ENCODE assay signal across 11 cellular contexts in genomic region chr15:90006217-90007088, GRCh38. TPM values are rescaled to one million over a fixed set of nuclear protein-coding genes. Genes with fewer than 3 reads are reported as not detected.
DNase-seq lines count a peak whose midpoint lies in the region; ATAC-seq and TF ChIP-seq lines count a peak whose summit lies in the region.
"Had no signal": no experiment of that assay in that cellular context is flagged by ENCODE, and none has a peak within 500 bp of the region (broad histone marks: within the 10 kb centered on the region; RNA-seq: fewer than 3 reads in every experiment).

No MANE protein-coding gene starts in this region.

- H3K36me3 ChIP-seq in endodermal cell (ENCODE audit: control insufficient read depth, insufficient read depth, low read length), result peaks cover 13% of the 10 kb centered on the region

- no peak for DNase-seq in activated CD4-positive, CD25-positive, alpha-beta regulatory T cell treated with anti-CD3 and anti-CD28 coated beads, Interleukin-2, amount 50 U/mL, for 72 hours
- DNase-seq in NB4 (ENCODE audit: low read depth), result no peak
- DNase-seq in endodermal cell, result peak; percentile 38
- no peak for DNase-seq in progenitor cell of endocrine pancreas (ENCODE audit: low spot score, unreplicated experiment)
- no peak for DNase-seq in NCI-H2171 treated with DMSO at 0.1 percent for 48 hours (lab: John Stamatoyannopoulos, UW)
- no peak for DNase-seq in activated gamma-delta T cell treated with Interleukin-2 at 50 U/mL for 16 hours
- no peak for DNase-seq in epidermal melanocyte (ENCODE audit: insufficient read length, low spot score)
- DNase-seq: activated effector memory CD4-positive, alpha-beta T cell treated with Interleukin-2 at 50 U/mL for 16 hours; cortex of kidney; NCI-H1694 had no signal

- H3K4me3 Mint-ChIP-seq in endodermal cell (no peak overlapping the region), progenitor cell of endocrine pancreas (ENCODE audit: low read depth) (peak overlapping the region; percentile 29)

- no peak overlapping the region for H3K9ac ChIP-seq in endodermal cell (ENCODE audit: extremely low read depth, low read length, poor library complexity, severe bottlenecking)

- 76 to 83% methylated on average over 2 to 4 of the region's 4 CpGs for WGBS in endodermal cell (ENCODE audit: insufficient coverage in 1 of 2, insufficient read length in 1 of 2), 2 experiments

- no peak for TF ChIP-seq POLR2A in NB4 (IDR thresholded peaks at IDR 0.05; ENCODE audit: extremely low read depth, insufficient read length)

- peaks cover 34% of the 10 kb centered on the region for H3K4me1 Mint-ChIP-seq in endodermal cell
- peaks cover 38% of the 10 kb centered on the region for H3K4me1 Mint-ChIP-seq in progenitor cell of endocrine pancreas (ENCODE audit: low read depth)

- H3K27ac ChIP-seq in endodermal cell (ENCODE audit: low read depth, low read length), result no peak overlapping the region

- no peaks in the 10 kb centered on the region for H3K27me3 Mint-ChIP-seq in endodermal cell (ENCODE audit: insufficient read depth)
- no peaks in the 10 kb centered on the region for H3K27me3 Mint-ChIP-seq in progenitor cell of endocrine pancreas

- H3K27me3 ChIP-seq in endodermal cell (ENCODE audit: control insufficient read depth, insufficient read depth, low read length, poor library complexity, severe bottlenecking), result no peaks in the 10 kb centered on the region

- H3K4me3 ChIP-seq in NB4 (ENCODE audit: low read depth, low read length) (peak overlapping the region; percentile 10), endodermal cell (ENCODE audit: low read length) (no peak overlapping the region)

- H3K27ac Mint-ChIP-seq in endodermal cell, result no peak overlapping the region
- H3K27ac Mint-ChIP-seq in progenitor cell of endocrine pancreas, result peak overlapping the region; percentile 60

- H3K9me3 Mint-ChIP-seq in endodermal cell, result peaks cover 10% of the 10 kb centered on the region
- H3K9me3 Mint-ChIP-seq in progenitor cell of endocrine pancreas (ENCODE audit: low read depth), result peaks cover 3% of the 10 kb centered on the region

- H3K9me3 ChIP-seq in endodermal cell (ENCODE audit: control insufficient read depth, low read length), result peaks cover 12% of the 10 kb centered on the region

- peaks cover 24% of the 10 kb centered on the region for H3K36me3 Mint-ChIP-seq in endodermal cell (ENCODE audit: low read depth)
- H3K36me3 Mint-ChIP-seq in progenitor cell of endocrine pancreas (ENCODE audit: insufficient read depth), result peaks cover 16% of the 10 kb centered on the region

- H3K4me1 ChIP-seq in endodermal cell (ENCODE audit: control insufficient read depth, insufficient read depth, low read length), result peaks cover 24% of the 10 kb centered on the region

- no peak for TF ChIP-seq CTCF in NB4 (IDR thresholded peaks at IDR 0.05; ENCODE audit: low read depth, low read length)
- TF ChIP-seq CTCF in endodermal cell (conservative IDR thresholded peaks at IDR 0.05), result no peak
- no peak for TF ChIP-seq CTCF in progenitor cell of endocrine pancreas (IDR thresholded peaks at IDR 0.05; ENCODE audit: unreplicated experiment)

- ATAC-seq in activated CD4-positive, CD25-positive, alpha-beta regulatory T cell treated with anti-CD3 and anti-CD28 coated beads, Interleukin-2, amount 50 U/mL, for 24 hours, result peak; percentile 18 to 43

RNA-seq across cellular contexts. Expression of gene ZNF710, which starts 5.3 kb away (rescaled TPM):
- total RNA-seq in endodermal cell (10 to 100 TPM; 31.8 to 39.1 TPM), progenitor cell of endocrine pancreas (69.3 and 70.0 TPM in 2 replicates)
- 37.1 TPM for polyA plus RNA-seq in endodermal cell (2013, experiment 1 of 2)
- 33.8 TPM for polyA plus RNA-seq in endodermal cell (2013, experiment 2 of 2)
